ENCODE assay signal across 20 cellular contexts in genomic region chr2:65564299-65564698, GRCh38.
DNase-seq lines count a peak whose midpoint lies in the region; ATAC-seq, FAIRE-seq and TF ChIP-seq lines count a peak whose summit lies in the region.
"Had no signal": no experiment of that assay in that cellular context is flagged by ENCODE, and none has a peak within 500 bp of the region (broad histone marks: within the 10 kb centered on the region; RNA-seq: fewer than 3 reads in every experiment).

No MANE protein-coding gene starts in this region.

- no peaks in the 10 kb centered on the region for H3K36me3 ChIP-seq in BLaER1
- H3K36me3 ChIP-seq in mesenchymal stem cell (ENCODE audit: control insufficient read depth in 1 of 2, insufficient read depth in 2 of 2, low read depth in 1 of 2, low read length in 2 of 2), result no peaks in the 10 kb centered on the region
- H3K36me3 ChIP-seq in pancreas, result no peaks in the 10 kb centered on the region

- no peak overlapping the region for H4K91ac ChIP-seq in mesenchymal stem cell (ENCODE audit: low read length)

- no peak overlapping the region for H3K27ac Mint-ChIP-seq in stimulated activated effector memory CD8-positive, alpha-beta T cell treated with anti-CD3 and anti-CD28 coated beads, Interleukin-12 subunit alpha, Interleukin-12 subunit beta, amount 100 ng/mL, for 72 hours
- H3K27ac Mint-ChIP-seq: B cell; CD4-positive, alpha-beta T cell; HFFc6 had no signal

- H4K20me1 ChIP-seq in BLaER1, result no peaks in the 10 kb centered on the region

- H3K9ac ChIP-seq in BLaER1, result no peak overlapping the region
- no peak overlapping the region for H3K9ac ChIP-seq in mesenchymal stem cell (ENCODE audit: low read length)

- H2BK5ac ChIP-seq in mesenchymal stem cell (ENCODE audit: low read depth, low read length, poor library complexity, severe bottlenecking), result no peak overlapping the region

- peak overlapping the region in 1 of 2 experiments; percentile 15 for H3K4ac ChIP-seq in mesenchymal stem cell (ENCODE audit: low read depth in 1 of 2, low read length in 2 of 2)

- WGBS in mesenchymal stem cell, result 96% methylated on average over 4 of the region's 4 CpGs
- 89 to 92% methylated on average over 4 of the region's 4 CpGs for WGBS in pancreas, 2 donors

- no peak overlapping the region for H2BK15ac ChIP-seq in mesenchymal stem cell (ENCODE audit: low read depth, poor library complexity, severe bottlenecking)

- H3K27me3 ChIP-seq in BLaER1 (no peaks in the 10 kb centered on the region), mesenchymal stem cell (ENCODE audit: control insufficient read depth in 1 of 2, insufficient read depth in 1 of 2, low read length in 2 of 2) (no peaks in the 10 kb centered on the region), pancreas (no peaks in the 10 kb centered on the region)

- H3K18ac ChIP-seq in mesenchymal stem cell (ENCODE audit: low read depth in 1 of 2, low read length in 2 of 2), result peak overlapping the region in 1 of 2 experiments; percentile 37

- intact Hi-C loops in pancreas (cut with DNase I), result no loop called here

- no peak overlapping the region for H3K4me3 Mint-ChIP-seq in stimulated activated effector memory CD8-positive, alpha-beta T cell treated with anti-CD3 and anti-CD28 coated beads, Interleukin-12 subunit alpha, Interleukin-12 subunit beta, amount 100 ng/mL, for 72 hours
- H3K4me3 Mint-ChIP-seq: B cell; CD4-positive, alpha-beta T cell; HFFc6 had no signal

- no peak for TF ChIP-seq CTCF in RWPE1 (conservative IDR thresholded peaks at IDR 0.05; ENCODE audit: low read depth)
- TF ChIP-seq CTCF in pancreas (IDR thresholded peaks at IDR 0.05), result no peak

- H3K4me3 ChIP-seq in BLaER1 (no peak overlapping the region), mesenchymal stem cell (ENCODE audit: insufficient read depth in 1 of 2, low read depth in 1 of 2, low read length in 2 of 2) (no peak overlapping the region), pancreas (no peak overlapping the region)

- H3K79me1 ChIP-seq in mesenchymal stem cell (replicated peaks; ENCODE audit: low read length, poor library complexity, severe bottlenecking), result no peaks in the 10 kb centered on the region

- POLR2A ChIA-PET in RWPE1 (lab: Yijun Ruan, JAX; ENCODE audit: low non-redundant PET), result no interaction called here

- no peaks in the 10 kb centered on the region for H3K36me3 Mint-ChIP-seq in stimulated activated effector memory CD8-positive, alpha-beta T cell treated with anti-CD3 and anti-CD28 coated beads, Interleukin-12 subunit alpha, Interleukin-12 subunit beta, amount 100 ng/mL, for 72 hours

- H3K4me1 ChIP-seq in BLaER1, result peaks cover 58% of the 10 kb centered on the region
- peaks cover 3% of the 10 kb centered on the region for H3K4me1 ChIP-seq in mesenchymal stem cell (ENCODE audit: control insufficient read depth, insufficient read depth, low read depth, low read length)
- no peaks in the 10 kb centered on the region for H3K4me1 ChIP-seq in pancreas
- H3K4me1 ChIP-seq: Caco-2 had no signal

- ATAC-seq in stimulated activated effector memory CD8-positive, alpha-beta T cell treated with anti-CD3 and anti-CD28 coated beads, Interleukin-12 subunit alpha, Interleukin-12 subunit beta, amount 100 ng/mL, for 72 hours, result peak; percentile 26
- ATAC-seq in pancreas, result no peak
- no peak for ATAC-seq in HG03039 (IDR thresholded peaks at IDR 0.05; ENCODE audit: unreplicated experiment)
- ATAC-seq: HCT116 had no signal

- peak overlapping the region in 1 of 2 experiments; percentile 42 for H3K23ac ChIP-seq in mesenchymal stem cell (ENCODE audit: low read length in 2 of 2)

- H4K8ac ChIP-seq in mesenchymal stem cell (ENCODE audit: low read length), result peak overlapping the region; percentile 7

- H3K9me3 Mint-ChIP-seq in stimulated activated effector memory CD8-positive, alpha-beta T cell treated with anti-CD3 and anti-CD28 coated beads, Interleukin-12 subunit alpha, Interleukin-12 subunit beta, amount 100 ng/mL, for 72 hours, result no peaks in the 10 kb centered on the region
- H3K9me3 Mint-ChIP-seq: CD4-positive, alpha-beta T cell; HFFc6 had no signal

- no peaks in the 10 kb centered on the region for H3K9me3 ChIP-seq in BLaER1
- H3K9me3 ChIP-seq in mesenchymal stem cell (ENCODE audit: control insufficient read depth, low read length), result no peaks in the 10 kb centered on the region
- no peaks in the 10 kb centered on the region for H3K9me3 ChIP-seq in pancreas
- H3K9me3 ChIP-seq: Caco-2 had no signal

- H3K14ac ChIP-seq in mesenchymal stem cell (ENCODE audit: low read length in 2 of 2), result no peak overlapping the region

- peak overlapping the region; percentile 54; the same call in 1 of the 2 replicates for H3K4me2 ChIP-seq in BLaER1
- H3K4me2 ChIP-seq in mesenchymal stem cell (ENCODE audit: low read length, poor library complexity, severe bottlenecking), result no peak overlapping the region

- CTCF ChIA-PET in RWPE1 (lab: Yijun Ruan, JAX), result interaction anchor here (0.6 to 0.7 kb wide), 3 partner anchors 9 to 171 kb away, joined by 3 to 4 read pairs (median 3); no protein-coding TSS in a partner anchor

- H2AK5ac ChIP-seq in mesenchymal stem cell (ENCODE audit: low read length, severe bottlenecking), result no peak overlapping the region

- H2BK120ac ChIP-seq in mesenchymal stem cell (ENCODE audit: low read depth, low read length), result no peak overlapping the region

- FAIRE-seq in pancreas (lab: Jason Lieb, UNC), result no peak
- FAIRE-seq: D721Med, HTR-8/SVneo had no signal

- H3K4me1 Mint-ChIP-seq in stimulated activated effector memory CD8-positive, alpha-beta T cell treated with anti-CD3 and anti-CD28 coated beads, Interleukin-12 subunit alpha, Interleukin-12 subunit beta, amount 100 ng/mL, for 72 hours, result peaks cover 10% of the 10 kb centered on the region

- H2BK12ac ChIP-seq in mesenchymal stem cell (ENCODE audit: low read length in 2 of 2), result peak overlapping the region in 1 of 2 experiments; percentile 39

- no peak overlapping the region for H2AFZ ChIP-seq in mesenchymal stem cell (ENCODE audit: low read depth, low read length)

- H3K27ac ChIP-seq in BLaER1 (no peak overlapping the region), RWPE1 (peak overlapping the region; percentile 99), mesenchymal stem cell (ENCODE audit: low read length, poor library complexity, severe bottlenecking) (no peak overlapping the region), pancreas (no peak overlapping the region)
- H3K27ac ChIP-seq: C4-2B had no signal

- DNase-seq in RWPE1 (ENCODE audit: low spot score), result no peak
- DNase-seq in mesenchymal stem cell, result no peak
- DNase-seq in stimulated activated effector memory CD8-positive, alpha-beta T cell treated with anti-CD3 and anti-CD28 coated beads, Interleukin-12 subunit alpha, Interleukin-12 subunit beta, amount 100 ng/mL, for 72 hours (ENCODE audit: low spot score in 2 of 2), result no peak
- no peak for DNase-seq in glomerular visceral epithelial cell (ENCODE audit: extremely low spot score)
- no peak for DNase-seq in pancreas
- DNase-seq: Caco-2; CD4-positive, alpha-beta T cell; DMS79; GF-D8; GOT3; H7; HFFc6; IMR-90 had no signal
